11 cellular contexts compared by ENCODE assay signal in genomic region chr6:39426057-39426592, GRCh38.
DNase-seq lines count a peak whose midpoint lies in the region; ATAC-seq and TF ChIP-seq lines count a peak whose summit lies in the region.
"Had no signal": no experiment of that assay in that cellular context is flagged by ENCODE, and none has a peak within 500 bp of the region (broad histone marks: within the 10 kb centered on the region; RNA-seq: fewer than 3 reads in every experiment).

No MANE protein-coding gene starts in this region.

- ATAC-seq in GM21367 (IDR thresholded peaks at IDR 0.05; ENCODE audit: unreplicated experiment) (no peak), GM18861 (IDR thresholded peaks at IDR 0.05; ENCODE audit: unreplicated experiment) (no peak)

- H2BK12ac ChIP-seq in neuronal stem cell (ENCODE audit: low read length), result no peak overlapping the region

- no peak overlapping the region for H4K91ac ChIP-seq in neuronal stem cell (ENCODE audit: low read depth, low read length, poor library complexity)

- no peak overlapping the region for H3K4me3 Mint-ChIP-seq in endodermal cell
- H3K4me3 Mint-ChIP-seq: immature natural killer cell had no signal

- 89 to 100% methylated on average over 2 of the region's 2 CpGs for WGBS in endodermal cell (ENCODE audit: insufficient coverage in 1 of 2, insufficient read length in 1 of 2), 2 experiments
- WGBS in neuronal stem cell (ENCODE audit: extremely low coverage in 2 of 2, insufficient read length in 2 of 2, insufficient replicate concordance in 1 of 2), 2 donors, result no CpG with 5 or more reads among the region's 2 CpGs

- H3K79me1 ChIP-seq in neuronal stem cell (ENCODE audit: low read depth, low read length), result no peaks in the 10 kb centered on the region

- H2AK5ac ChIP-seq in neuronal stem cell (ENCODE audit: low read depth, low read length), result no peak overlapping the region

- H3K9me3 ChIP-seq in endodermal cell (ENCODE audit: control insufficient read depth, low read length) (no peaks in the 10 kb centered on the region), neuronal stem cell (replicated peaks in 1 of 2; ENCODE audit: control insufficient read depth in 2 of 2, insufficient read depth in 1 of 2, low read depth in 1 of 2, low read length in 2 of 2) (no peaks in the 10 kb centered on the region)

- H4K8ac ChIP-seq in neuronal stem cell (ENCODE audit: low read depth, low read length), result no peak overlapping the region

- H3K4me1 Mint-ChIP-seq in endodermal cell, result no peaks in the 10 kb centered on the region
- H3K4me1 Mint-ChIP-seq: immature natural killer cell had no signal

- no peak overlapping the region for H3K14ac ChIP-seq in neuronal stem cell (ENCODE audit: low read length)

- no peaks in the 10 kb centered on the region for H3K27me3 ChIP-seq in endodermal cell (ENCODE audit: control insufficient read depth, insufficient read depth, low read length, poor library complexity, severe bottlenecking)
- H3K27me3 ChIP-seq in neuronal stem cell (ENCODE audit: control insufficient read depth in 3 of 3, insufficient read depth in 3 of 3, low read depth in 1 of 3, low read length in 3 of 3), result no peaks in the 10 kb centered on the region

- DNase-seq in DMS53 (lab: John Stamatoyannopoulos, UW) (peak; percentile 64), NCI-H226 (peak; percentile 83), endodermal cell (no peak), neuronal stem cell (ENCODE audit: low spot score) (no peak), NCI-H128 (lab: John Stamatoyannopoulos, UW; ENCODE audit: unreplicated experiment) (no peak), ACHN (no peak)
- DNase-seq: immature natural killer cell; MM.1S; stimulated activated CD4-positive, alpha-beta T cell treated with anti-CD3 and anti-CD28 coated beads, Interleukin-4, amount 100 ng/mL, for 24 hours had no signal

- no peak overlapping the region for H2BK120ac ChIP-seq in neuronal stem cell (ENCODE audit: low read depth, low read length)

- no peaks in the 10 kb centered on the region for H3K27me3 Mint-ChIP-seq in endodermal cell (ENCODE audit: insufficient read depth)

- H3K18ac ChIP-seq in neuronal stem cell (ENCODE audit: low read length), result no peak overlapping the region

- H3K36me3 ChIP-seq in endodermal cell (ENCODE audit: control insufficient read depth, insufficient read depth, low read length) (no peaks in the 10 kb centered on the region), neuronal stem cell (replicated peaks in 1 of 2; ENCODE audit: control insufficient read depth in 2 of 2, insufficient read depth in 2 of 2, low read length in 2 of 2) (no peaks in the 10 kb centered on the region)

- H3K27ac ChIP-seq in endodermal cell (ENCODE audit: low read depth, low read length) (peak overlapping the region; percentile 45), neuronal stem cell (replicated peaks; ENCODE audit: low read length) (no peak overlapping the region)

- no peaks in the 10 kb centered on the region for H3K4me1 ChIP-seq in endodermal cell (ENCODE audit: control insufficient read depth, insufficient read depth, low read length)
- H3K4me1 ChIP-seq in neuronal stem cell (ENCODE audit: control insufficient read depth in 2 of 2, insufficient read depth in 1 of 2, low read depth in 1 of 2, low read length in 2 of 2), result peaks cover 5 to 6% of the 10 kb centered on the region in 2 donors

- H3K23ac ChIP-seq in neuronal stem cell (ENCODE audit: low read depth, low read length, poor library complexity), result no peak overlapping the region

- TF ChIP-seq CTCF in endodermal cell (conservative IDR thresholded peaks at IDR 0.05), result no peak

- H3K27ac Mint-ChIP-seq in endodermal cell, result no peak overlapping the region
- H3K27ac Mint-ChIP-seq: immature natural killer cell had no signal

- H2BK15ac ChIP-seq in neuronal stem cell (ENCODE audit: low read length), result no peak overlapping the region

- no peak overlapping the region for H3K4me3 ChIP-seq in endodermal cell (ENCODE audit: low read length)
- no peak overlapping the region for H3K4me3 ChIP-seq in neuronal stem cell (ENCODE audit: low read length in 2 of 2)

- H3K9ac ChIP-seq in endodermal cell (ENCODE audit: extremely low read depth, low read length, poor library complexity, severe bottlenecking) (no peak overlapping the region), neuronal stem cell (ENCODE audit: low read depth, low read length, poor library complexity) (no peak overlapping the region)

- no peak overlapping the region for H3K4me2 ChIP-seq in neuronal stem cell (ENCODE audit: insufficient read depth, low read length, poor library complexity, severe bottlenecking)

- H2BK5ac ChIP-seq in neuronal stem cell (ENCODE audit: low read length), result no peak overlapping the region

- no peak overlapping the region for H3K4ac ChIP-seq in neuronal stem cell (ENCODE audit: low read length)

- no peaks in the 10 kb centered on the region for H3K9me3 Mint-ChIP-seq in endodermal cell
- H3K9me3 Mint-ChIP-seq: immature natural killer cell had no signal

- H3K36me3 Mint-ChIP-seq in endodermal cell (ENCODE audit: low read depth), result no peaks in the 10 kb centered on the region
- H3K36me3 Mint-ChIP-seq: immature natural killer cell had no signal

- in situ Hi-C loops in ACHN (cut with HindIII; ENCODE audit: low pct_ligation_motif_present, low pct_unique_long_range_greater_than_20kb, low sequenced_read_pairs), result no loop called here

- H2AFZ ChIP-seq in neuronal stem cell (ENCODE audit: low read length), result peak overlapping the region; percentile 8

Comparison
In these comparisons a context has a peak if more than half of its experiments do, and no peak if none do; other contexts are left out.
1. DNase-seq: peak in DMS53 (single experiment) and NCI-H226 (single experiment); none in endodermal cell (single experiment), neuronal stem cell (single experiment), NCI-H128 (single experiment) and ACHN (single experiment).